Comparison of ENCODE assay signal across 8 cellular contexts in genomic region chr3:151268267-151269235, GRCh38. TPM values are rescaled to one million over a fixed set of nuclear protein-coding genes. Genes with fewer than 3 reads are reported as not detected.
DNase-seq lines count a peak whose midpoint lies in the region; ATAC-seq and TF ChIP-seq lines count a peak whose summit lies in the region.

No MANE protein-coding gene starts in this region.

- H4K20me1 ChIP-seq in hepatocyte (ENCODE audit: insufficient read depth, poor library complexity, severe bottlenecking) = no peaks in the 10 kb centered on the region

- POLR2A ChIA-PET in CD4-positive, alpha-beta T cell (lab: Charles Lee) = interaction anchor here (0.6 to 1.1 kb wide), 5 partner anchors 10 to 126 kb away, joined by 3 to 4 read pairs (median 3); partner anchors contain the start of gene P2RY14

- H3K27ac Mint-ChIP-seq in CD4-positive, alpha-beta T cell = peak overlapping the region; percentile 81
- H3K27ac Mint-ChIP-seq in activated naive CD8-positive, alpha-beta T cell = peak overlapping the region; percentile 85

- no peaks in the 10 kb centered on the region for H3K27me3 ChIP-seq in CD4-positive, alpha-beta T cell (ENCODE audit: control insufficient read depth, insufficient read depth, low read length)
- H3K27me3 ChIP-seq in hepatocyte = no peaks in the 10 kb centered on the region
- no peaks in the 10 kb centered on the region for H3K27me3 ChIP-seq in gastrocnemius medialis

- no peak overlapping the region for H3K27ac ChIP-seq in CD4-positive, alpha-beta T cell (ENCODE audit: low read depth, low read length)
- H3K27ac ChIP-seq in hepatocyte = no peak overlapping the region
- H3K27ac ChIP-seq in gastrocnemius medialis = peak overlapping the region in 1 of 4 donors; percentile 3

- no peaks in the 10 kb centered on the region for H3K9me3 ChIP-seq in CD4-positive, alpha-beta T cell (ENCODE audit: control insufficient read depth, low read length)
- H3K9me3 ChIP-seq in hepatocyte (ENCODE audit: low read depth) (no peaks in the 10 kb centered on the region), gastrocnemius medialis (no peaks in the 10 kb centered on the region)

- peaks cover 9% of the 10 kb centered on the region for H3K4me1 Mint-ChIP-seq in CD4-positive, alpha-beta T cell (ENCODE audit: low read depth)
- H3K4me1 Mint-ChIP-seq in activated naive CD8-positive, alpha-beta T cell (ENCODE audit: low read depth) = peaks cover 25% of the 10 kb centered on the region

- H3K79me2 ChIP-seq in hepatocyte = no peaks in the 10 kb centered on the region

- H3K4me1 ChIP-seq in hepatocyte (ENCODE audit: insufficient read depth) (no peaks in the 10 kb centered on the region), gastrocnemius medialis (no peaks in the 10 kb centered on the region)

- no peak for TF ChIP-seq CTCF in CD4-positive, alpha-beta T cell (IDR thresholded peaks at IDR 0.05)
- no peak for TF ChIP-seq CTCF in hepatocyte (IDR thresholded peaks at IDR 0.05; ENCODE audit: poor library complexity)
- no peak for TF ChIP-seq CTCF in gastrocnemius medialis (IDR thresholded peaks at IDR 0.05 in 4 of 5, conservative IDR thresholded peaks at IDR 0.05 in 1 of 5)

- no peaks in the 10 kb centered on the region for H3K36me3 Mint-ChIP-seq in CD4-positive, alpha-beta T cell (ENCODE audit: low read depth)
- no peaks in the 10 kb centered on the region for H3K36me3 Mint-ChIP-seq in activated naive CD8-positive, alpha-beta T cell

- DNase-seq in CD4-positive, alpha-beta T cell = no peak
- DNase-seq in left colon (no peak), hepatocyte (ENCODE audit: low spot score) (no peak), H4 (ENCODE audit: low spot score) (no peak), gastrocnemius medialis (no peak)

- peaks cover 2% of the 10 kb centered on the region for H3K9me3 Mint-ChIP-seq in CD4-positive, alpha-beta T cell
- no peaks in the 10 kb centered on the region for H3K9me3 Mint-ChIP-seq in activated naive CD8-positive, alpha-beta T cell (ENCODE audit: low read depth)

- intact Hi-C loops in CD4-positive, alpha-beta T cell (cut with DNase I, micrococcal nuclease) = no loop called here
- intact Hi-C loops in left colon (cut with DNase I, micrococcal nuclease) = no loop called here
- intact Hi-C loops in gastrocnemius medialis (cut with DNase I; ENCODE audit: low total_unique reads) = no loop called here

- WGBS in hepatocyte (ENCODE audit: low lambda C conversion rate, missing lambda C conversion rate) = 95% methylated on average over 11 of the region's 11 CpGs

- in situ Hi-C loops in gastrocnemius medialis (cut with MboI; ENCODE audit: low sequenced_read_pairs in 4 of 4) = no loop called here

- ATAC-seq in CD4-positive, alpha-beta T cell (ENCODE audit: poor library complexity) = peak; percentile 55
- peak; percentile 45 for ATAC-seq in GM19467 (IDR thresholded peaks at IDR 0.05; ENCODE audit: unreplicated experiment)
- peak; percentile 64 for ATAC-seq in HG03432 (IDR thresholded peaks at IDR 0.05; ENCODE audit: unreplicated experiment)
- ATAC-seq in left colon = no peak
- ATAC-seq in gastrocnemius medialis = no peak

- H3K36me3 ChIP-seq in hepatocyte (replicated peaks; ENCODE audit: insufficient read depth, low read depth) (no peaks in the 10 kb centered on the region), gastrocnemius medialis (no peaks in the 10 kb centered on the region)

- CTCF ChIA-PET in CD4-positive, alpha-beta T cell (lab: Charles Lee) = interaction anchor here (1.2 to 2.6 kb wide), 4 partner anchors 9 to 100 kb away, joined by 3 to 11 read pairs (median 4); partner anchors contain the start of gene P2RY14

- peak overlapping the region; percentile 79 for H3K4me3 Mint-ChIP-seq in CD4-positive, alpha-beta T cell
- H3K4me3 Mint-ChIP-seq in activated naive CD8-positive, alpha-beta T cell = peak overlapping the region; percentile 71

- H3K4me2 ChIP-seq in hepatocyte = no peak overlapping the region

- no peak overlapping the region for H2AFZ ChIP-seq in hepatocyte

- H3K4me3 ChIP-seq in hepatocyte (no peak overlapping the region), gastrocnemius medialis (no peak overlapping the region)

- H3K9me2 ChIP-seq in hepatocyte (replicated peaks; ENCODE audit: insufficient read depth) = no peaks in the 10 kb centered on the region

- H3K27me3 Mint-ChIP-seq in CD4-positive, alpha-beta T cell = no peaks in the 10 kb centered on the region
- no peaks in the 10 kb centered on the region for H3K27me3 Mint-ChIP-seq in activated naive CD8-positive, alpha-beta T cell

- no peak for TF ChIP-seq POLR2A in gastrocnemius medialis (IDR thresholded peaks at IDR 0.05)

RNA-seq across cellular contexts. Expression of gene P2RY14, which starts 9.8 kb away (rescaled TPM):
- total RNA-seq in CD4-positive, alpha-beta T cell = under 1 TPM in 1 of 2 experiments, not detected in 1; 0.22 TPM
- 1 to 10 TPM; 2.0 to 7.3 TPM for total RNA-seq in left colon
- 0.24 TPM in 1 of 2 replicates, not detected in the other for total RNA-seq in hepatocyte
- polyA plus RNA-seq in hepatocyte = 0.11 TPM in 1 of 2 replicates, not detected in the other
- total RNA-seq in H4 (2014; rRNA removed; shearing (Covaris generic)) = not detected in 2 replicates
- 1 to 10 TPM; 3.3 to 5.2 (median 3.8) TPM for total RNA-seq in gastrocnemius medialis

RNA-seq across cellular contexts. Expression of gene GPR87, which starts 48.1 kb away (rescaled TPM):
- not detected for total RNA-seq in CD4-positive, alpha-beta T cell
- not detected for total RNA-seq in left colon
- total RNA-seq in hepatocyte = 7.0 and 8.8 TPM in 2 replicates
- polyA plus RNA-seq in hepatocyte = 11.0 and 13.2 TPM in 2 replicates
- 0.23 TPM in 1 of 2 replicates, not detected in the other for total RNA-seq in H4 (2014; rRNA removed; shearing (Covaris generic))
- not detected for total RNA-seq in gastrocnemius medialis

Comparison
In these comparisons a context has a peak if more than half of its experiments do, and no peak if none do; other contexts are left out.
1. ATAC-seq: peak in CD4-positive, alpha-beta T cell (single experiment), GM19467 (single experiment) and HG03432 (single experiment); none in left colon (single experiment) and gastrocnemius medialis (0 of 2).